19 cellular contexts compared by ENCODE assay signal in genomic region chr17:56488800-56489199, GRCh38.
"Had no signal": no experiment of that assay in that cellular context is flagged by ENCODE, and none has a peak within 500 bp of the region (broad histone marks: within the 10 kb centered on the region; RNA-seq: fewer than 3 reads in every experiment).

No MANE protein-coding gene starts in this region.

- H3K4me3 ChIP-seq: coronary artery, dorsolateral prefrontal cortex, esophagus squamous epithelium, gastrocnemius medialis, heart right ventricle, left ventricle myocardium inferior, lower lobe of right lung had no signal

- H3K4me1 ChIP-seq: heart right ventricle, left ventricle myocardium inferior, lower lobe of right lung had no signal

- H3K27ac ChIP-seq: coronary artery, dorsolateral prefrontal cortex, esophagus squamous epithelium, gastrocnemius medialis, heart right ventricle, left ventricle myocardium inferior, lower lobe of right lung had no signal

- H3K36me3 ChIP-seq: esophagus squamous epithelium, gastrocnemius medialis, heart right ventricle, left ventricle myocardium inferior, lower lobe of right lung had no signal

- ATAC-seq: gastrocnemius medialis; heart right ventricle; left cardiac atrium; left lobe of liver; lower lobe of right lung; naive thymus-derived CD4-positive, alpha-beta T cell had no signal

- DNase-seq: dermis blood vessel endothelial cell; dorsolateral prefrontal cortex; effector CD4-positive, alpha-beta T cell; effector memory CD4-positive, alpha-beta T cell; esophagus squamous epithelium; foreskin fibroblast; foreskin melanocyte; gastrocnemius medialis; glutamatergic neuron; head of caudate nucleus; heart right ventricle; hippocampal formation; left cardiac atrium; left ventricle myocardium inferior; lower lobe of right lung; mesenchymal stem cell; naive thymus-derived CD4-positive, alpha-beta T cell had no signal

- H3K27me3 ChIP-seq: esophagus squamous epithelium, gastrocnemius medialis had no signal

- H3K9me3 ChIP-seq: esophagus squamous epithelium, gastrocnemius medialis, heart right ventricle, left ventricle myocardium inferior, lower lobe of right lung had no signal
